13 cellular contexts compared by ENCODE assay signal in the genomic region with DNA sequence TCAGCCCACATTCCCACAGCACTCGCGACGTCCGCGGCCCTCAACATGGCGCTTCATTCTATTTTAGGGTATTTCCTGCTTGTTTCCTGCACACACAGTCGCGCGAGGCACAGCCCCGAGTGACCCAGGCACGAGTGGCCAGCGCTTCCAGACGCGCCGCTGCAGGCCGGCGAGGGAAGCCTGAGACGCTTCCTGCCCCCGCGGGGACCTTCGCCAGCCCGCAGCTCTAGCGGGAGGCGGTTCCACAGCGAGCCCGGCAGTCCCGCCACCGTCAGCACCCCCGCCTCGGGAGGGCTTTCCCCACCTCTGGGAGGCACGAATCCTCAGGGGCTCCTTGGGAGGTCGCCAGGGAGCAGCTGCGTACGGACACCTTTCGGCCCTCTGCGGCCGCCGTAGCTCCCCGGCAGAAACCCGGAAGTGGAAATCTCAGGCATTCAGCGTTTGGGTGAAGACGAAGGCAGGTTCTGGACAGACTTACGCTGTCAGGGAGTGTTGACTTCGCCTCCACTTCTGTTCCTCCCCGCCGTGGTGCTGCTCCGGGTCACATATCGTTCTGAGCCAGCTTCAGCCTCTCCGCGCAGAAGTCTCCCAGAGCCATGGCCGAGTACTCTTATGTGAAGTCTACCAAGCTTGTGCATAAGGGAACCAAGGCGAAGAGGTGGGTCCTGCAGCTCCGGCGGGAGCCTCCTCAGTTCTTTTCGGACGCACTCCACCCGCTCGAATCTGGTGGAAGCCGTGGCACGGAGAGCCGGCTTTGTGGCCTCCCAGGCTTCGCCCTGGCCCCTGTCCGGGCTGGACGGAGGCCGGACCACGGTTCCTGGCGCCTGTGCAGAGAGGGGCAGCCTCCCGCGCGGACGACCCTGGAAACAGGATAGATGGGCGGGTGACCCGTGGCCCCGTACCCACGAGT.
DNase-seq lines count a peak whose midpoint lies in the region; ATAC-seq and TF ChIP-seq lines count a peak whose summit lies in the region.
"Had no signal": no experiment of that assay in that cellular context is flagged by ENCODE, and none has a peak within 500 bp of the region (broad histone marks: within the 10 kb centered on the region; RNA-seq: fewer than 3 reads in every experiment).

No MANE protein-coding gene starts in this region.

- H3K27ac Mint-ChIP-seq in chondrocyte (ENCODE audit: unreplicated experiment), result no peak overlapping the region
- H3K27ac Mint-ChIP-seq: activated B cell treated with CpG ODN at 0.5 μM for 24 hours; activated T-helper 2 cell treated with anti-CD3 and anti-CD28 coated beads, Interferon-gamma antibody, Interleukin-2, Interleukin-4, amounts not matched to agents 10 μg/mL and 5 μg/mL and 100 μg/mL, durations not matched to agents 14 hours and 24 hours and 36 hours had no signal

- no peaks in the 10 kb centered on the region for H3K36me3 Mint-ChIP-seq in chondrocyte (ENCODE audit: low read depth)

- H3K9me3 Mint-ChIP-seq in chondrocyte (ENCODE audit: low read depth), result peaks cover 66% of the 10 kb centered on the region

- no peak overlapping the region for H3K4me3 Mint-ChIP-seq in chondrocyte (ENCODE audit: unreplicated experiment)
- H3K4me3 Mint-ChIP-seq: activated B cell treated with CpG ODN at 0.5 μM for 24 hours had no signal

- no peak for TF ChIP-seq CTCF in chondrocyte (IDR thresholded peaks at IDR 0.05)

- no peak for ATAC-seq in GM21529 (IDR thresholded peaks at IDR 0.05; ENCODE audit: unreplicated experiment)

- no peaks in the 10 kb centered on the region for H3K4me1 Mint-ChIP-seq in chondrocyte (ENCODE audit: low read depth)
- H3K4me1 Mint-ChIP-seq: activated B cell treated with CpG ODN at 0.5 μM for 24 hours had no signal

- no peaks in the 10 kb centered on the region for H3K27me3 Mint-ChIP-seq in chondrocyte (ENCODE audit: low read depth)
- H3K27me3 Mint-ChIP-seq: activated B cell treated with CpG ODN at 0.5 μM for 24 hours had no signal

- peak; percentile 25 for DNase-seq in A172 (ENCODE audit: low spot score)
- peak; percentile 83 for DNase-seq in H4 (ENCODE audit: low spot score)
- peak; percentile 96 for DNase-seq in chondrocyte (ENCODE audit: low spot score)
- DNase-seq in mesenteric fat pad (ENCODE audit: low spot score), result peak; percentile 91
- DNase-seq in NOMO-1 treated with DMSO at 0.1 percent for 48 hours (lab: John Stamatoyannopoulos, UW; ENCODE audit: unreplicated experiment), result no peak
- DNase-seq in AG08396 (ENCODE audit: low spot score), result no peak
- DNase-seq in EL, result no peak
- DNase-seq: activated B cell treated with CpG ODN at 0.5 μM for 24 hours, mesenchymal stem cell, NCI-H187 treated with DMSO at 0.1 percent for 48 hours, NCI-H526 treated with DMSO at 0.1 percent for 48 hours had no signal

Comparison
In these comparisons a context has a peak if more than half of its experiments do, and no peak if none do; other contexts are left out.
1. DNase-seq: peak in A172 (single experiment), H4 (single experiment), chondrocyte (single experiment) and mesenteric fat pad (single experiment); none in NOMO-1 treated with DMSO at 0.1 percent for 48 hours (single experiment), AG08396 (single experiment) and EL (single experiment).